28 cellular contexts compared by ENCODE assay signal in genomic region chr4:79272761-79273160, GRCh38. TPM values are rescaled to one million over a fixed set of nuclear protein-coding genes. Genes with fewer than 3 reads are reported as not detected.
"Had no signal": no experiment of that assay in that cellular context is flagged by ENCODE, and none has a peak within 500 bp of the region (broad histone marks: within the 10 kb centered on the region; RNA-seq: fewer than 3 reads in every experiment).

No MANE protein-coding gene starts in this region.

- H2AFZ ChIP-seq: PC-9 had no signal

- H3K4me3 ChIP-seq: body of pancreas, breast epithelium, PC-9 had no signal

- H3K4me2 ChIP-seq: PC-9 had no signal

- H3K36me3 ChIP-seq: breast epithelium had no signal

- H3K4me1 ChIP-seq: body of pancreas, breast epithelium had no signal

- DNase-seq: activated CD4-positive, alpha-beta T cell treated with anti-CD3 and anti-CD28 coated beads for 36 hours; activated CD4-positive, alpha-beta T cell treated with anti-CD3 and anti-CD28 coated beads, Interleukin-2, amount 10 ng/mL, durations not matched to agents 7 days and 5 days; activated CD4-positive, alpha-beta T cell treated with anti-CD3 and anti-CD28 coated beads, Interleukin-2, amount 50 U/mL, for 48 hours; activated CD8-positive, alpha-beta T cell treated with anti-CD3 and anti-CD28 coated beads, Interleukin-2, amount 10 ng/mL, durations not matched to agents 7 days and 5 days; activated gamma-delta T cell; activated naive CD4-positive, alpha-beta T cell treated with Interleukin-2 at 50 U/mL for 16 hours; activated naive CD8-positive, alpha-beta T cell treated with anti-CD3 and anti-CD28 coated beads, Interleukin-2, amount 10 ng/mL, durations not matched to agents 7 days and 5 days; activated T-cell treated with anti-CD3 and anti-CD28 coated beads, Interleukin-2, amount 50 U/mL, for 24 hours; amygdala; body of pancreas; caudate nucleus; cerebellar nuclear complex; Karpas-422; KBM-7; NCI-H1048; NCI-H1105 treated with DMSO at 0.1 percent for 48 hours; NCI-H1436 treated with DMSO at 0.1 percent for 48 hours; NCI-H1694 treated with DMSO at 0.1 percent for 48 hours; NCI-H2029; NCI-H345; NCI-H524 treated with DMSO at 0.1 percent for 48 hours; PC-9 had no signal

- ATAC-seq: activated CD4-positive, alpha-beta T cell treated with anti-CD3 and anti-CD28 coated beads for 36 hours; activated CD4-positive, CD25-positive, alpha-beta regulatory T cell treated with anti-CD3 and anti-CD28 coated beads, Interleukin-2, amount 50 U/mL, for 24 hours; activated CD8-positive, alpha-beta T cell treated with anti-CD3 and anti-CD28 coated beads, Interleukin-2, amount 10 ng/mL, durations not matched to agents 7 days and 5 days; body of pancreas; Right ventricle myocardium inferior; WTC11 had no signal

- H3K27ac ChIP-seq: body of pancreas, breast epithelium, PC-9, RWPE1 had no signal

- H3K9me3 ChIP-seq: body of pancreas, breast epithelium had no signal

- H3K27me3 ChIP-seq: body of pancreas, breast epithelium had no signal

RNA-seq across cellular contexts. Expression of gene NAA11, which starts 53.1 kb away (rescaled TPM):
- polyA plus RNA-seq: adipose tissue had no signal
